In the genomic region with DNA sequence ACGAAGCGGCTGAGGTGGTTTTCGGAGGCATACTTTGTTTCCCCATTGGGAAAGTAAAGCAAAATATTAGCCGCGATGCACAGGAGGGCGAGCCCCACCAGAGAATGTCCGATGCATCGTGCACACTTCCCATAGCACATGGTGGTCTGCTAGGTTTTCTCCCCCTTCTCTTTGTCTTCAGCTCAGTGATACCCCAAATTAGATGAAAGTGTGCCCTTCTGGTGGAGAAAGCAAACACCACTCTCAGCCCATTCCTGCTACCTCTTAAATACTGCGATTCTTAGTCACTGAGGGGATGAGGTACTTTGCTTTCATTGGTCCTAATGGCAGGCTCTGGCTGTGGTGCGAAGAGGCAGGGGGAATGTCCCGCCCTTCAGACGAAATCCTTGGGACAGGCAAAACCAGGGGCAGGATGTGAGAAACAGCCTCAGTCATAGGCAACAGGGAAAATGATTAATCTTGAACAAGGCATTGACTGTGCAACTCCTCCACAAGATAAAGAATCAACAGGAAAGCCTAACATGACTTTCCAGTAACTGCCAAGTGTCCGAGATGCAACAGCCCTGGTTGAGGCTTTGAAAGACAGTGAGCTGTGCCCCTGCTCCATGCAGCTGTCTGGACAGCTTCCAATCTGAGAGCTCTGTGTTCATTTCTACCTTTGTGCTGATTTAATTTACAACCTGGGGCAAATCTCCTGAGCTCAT, we compare ENCODE assay signal across 1 cellular context.
TF ChIP-seq lines count a peak whose summit lies in the region.

TM4SF1 (minus strand) TSS at position 242 of the 704 bp plus-strand sequence; CDS start at position 140, 102 bp downstream.

TF ChIP-seq in HepG2, 621 proteins besides CTCF, POLR2A, EP300 and RAD21 (continued from another document and continues in another):
- TF ChIP-seq, protein P1, sequence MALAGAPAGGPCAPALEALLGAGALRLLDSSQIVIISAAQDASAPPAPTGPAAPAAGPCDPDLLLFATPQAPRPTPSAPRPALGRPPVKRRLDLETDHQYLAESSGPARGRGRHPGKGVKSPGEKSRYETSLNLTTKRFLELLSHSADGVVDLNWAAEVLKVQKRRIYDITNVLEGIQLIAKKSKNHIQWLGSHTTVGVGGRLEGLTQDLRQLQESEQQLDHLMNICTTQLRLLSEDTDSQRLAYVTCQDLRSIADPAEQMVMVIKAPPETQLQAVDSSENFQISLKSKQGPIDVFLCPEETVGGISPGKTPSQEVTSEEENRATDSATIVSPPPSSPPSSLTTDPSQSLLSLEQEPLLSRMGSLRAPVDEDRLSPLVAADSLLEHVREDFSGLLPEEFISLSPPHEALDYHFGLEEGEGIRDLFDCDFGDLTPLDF (CRISPR knock-in tag; IDR thresholded peaks at IDR 0.05): peak; percentile 73; the same call in 1 of the 2 replicates
- TF ChIP-seq MEIS1 (CRISPR knock-in tag; IDR thresholded peaks at IDR 0.05; ENCODE audit: borderline replicate concordance) (peak; percentile 81), KLF15 (CRISPR knock-in tag; IDR thresholded peaks at IDR 0.05; ENCODE audit: borderline replicate concordance) (no peak), ZFP36L2 (CRISPR knock-in tag; IDR thresholded peaks at IDR 0.05) (no peak), HIVEP1 (CRISPR knock-in tag; IDR thresholded peaks at IDR 0.05) (peak; percentile 28; the same call in 1 of the 2 replicates), CREBL2 (CRISPR knock-in tag; IDR thresholded peaks at IDR 0.05; ENCODE audit: borderline replicate concordance) (no peak), RBAK (CRISPR knock-in tag; IDR thresholded peaks at IDR 0.05) (no peak), KAT2B (IDR thresholded peaks at IDR 0.05; ENCODE audit: borderline replicate concordance, low read depth, low read length) (no peak), ZNF562 (CRISPR knock-in tag; IDR thresholded peaks at IDR 0.05; ENCODE audit: borderline replicate concordance) (no peak), FOXA1 (IDR thresholded peaks at IDR 0.05) (no peak), FOXA1 (CRISPR knock-in tag; IDR thresholded peaks at IDR 0.05) (peak; percentile 65), MLLT10 (CRISPR knock-in tag; IDR thresholded peaks at IDR 0.05) (no peak), ARNT2 (CRISPR knock-in tag; IDR thresholded peaks at IDR 0.05; ENCODE audit: low read depth) (no peak), ZNF768 (CRISPR knock-in tag; IDR thresholded peaks at IDR 0.05) (no peak), MTERF4 (CRISPR knock-in tag; IDR thresholded peaks at IDR 0.05) (peak; percentile 92), ZNF234 (CRISPR knock-in tag; conservative IDR thresholded peaks at IDR 0.05) (no peak), TBP (CRISPR knock-in tag; IDR thresholded peaks at IDR 0.05) (no peak), TGIF2 (CRISPR knock-in tag; IDR thresholded peaks at IDR 0.05) (peak; percentile 86), RFX3 (CRISPR knock-in tag; IDR thresholded peaks at IDR 0.05) (no peak), ZNF121 (CRISPR knock-in tag; IDR thresholded peaks at IDR 0.05) (no peak; the same call in 1 of the 2 replicates), SRSF4 (IDR thresholded peaks at IDR 0.05; ENCODE audit: low read depth, low read length, poor library complexity, severe bottlenecking) (no peak), SSRP1 (CRISPR knock-in tag; IDR thresholded peaks at IDR 0.05) (no peak), SMARCE1 (IDR thresholded peaks at IDR 0.05; ENCODE audit: borderline replicate concordance) (no peak), IRF2 (CRISPR knock-in tag; IDR thresholded peaks at IDR 0.05) (peak; percentile 65; the same call in 1 of the 2 replicates), HOXA3 (CRISPR knock-in tag; IDR thresholded peaks at IDR 0.05) (peak; percentile 68)
- TF ChIP-seq, protein P2, sequence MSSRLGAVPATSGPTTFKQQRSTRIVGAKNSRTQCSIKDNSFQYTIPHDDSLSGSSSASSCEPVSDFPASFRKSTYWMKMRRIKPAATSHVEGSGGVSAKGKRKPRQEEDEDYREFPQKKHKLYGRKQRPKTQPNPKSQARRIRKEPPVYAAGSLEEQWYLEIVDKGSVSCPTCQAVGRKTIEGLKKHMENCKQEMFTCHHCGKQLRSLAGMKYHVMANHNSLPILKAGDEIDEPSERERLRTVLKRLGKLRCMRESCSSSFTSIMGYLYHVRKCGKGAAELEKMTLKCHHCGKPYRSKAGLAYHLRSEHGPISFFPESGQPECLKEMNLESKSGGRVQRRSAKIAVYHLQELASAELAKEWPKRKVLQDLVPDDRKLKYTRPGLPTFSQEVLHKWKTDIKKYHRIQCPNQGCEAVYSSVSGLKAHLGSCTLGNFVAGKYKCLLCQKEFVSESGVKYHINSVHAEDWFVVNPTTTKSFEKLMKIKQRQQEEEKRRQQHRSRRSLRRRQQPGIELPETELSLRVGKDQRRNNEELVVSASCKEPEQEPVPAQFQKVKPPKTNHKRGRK (CRISPR knock-in tag; IDR thresholded peaks at IDR 0.05): no peak
- TF ChIP-seq, protein P3, sequence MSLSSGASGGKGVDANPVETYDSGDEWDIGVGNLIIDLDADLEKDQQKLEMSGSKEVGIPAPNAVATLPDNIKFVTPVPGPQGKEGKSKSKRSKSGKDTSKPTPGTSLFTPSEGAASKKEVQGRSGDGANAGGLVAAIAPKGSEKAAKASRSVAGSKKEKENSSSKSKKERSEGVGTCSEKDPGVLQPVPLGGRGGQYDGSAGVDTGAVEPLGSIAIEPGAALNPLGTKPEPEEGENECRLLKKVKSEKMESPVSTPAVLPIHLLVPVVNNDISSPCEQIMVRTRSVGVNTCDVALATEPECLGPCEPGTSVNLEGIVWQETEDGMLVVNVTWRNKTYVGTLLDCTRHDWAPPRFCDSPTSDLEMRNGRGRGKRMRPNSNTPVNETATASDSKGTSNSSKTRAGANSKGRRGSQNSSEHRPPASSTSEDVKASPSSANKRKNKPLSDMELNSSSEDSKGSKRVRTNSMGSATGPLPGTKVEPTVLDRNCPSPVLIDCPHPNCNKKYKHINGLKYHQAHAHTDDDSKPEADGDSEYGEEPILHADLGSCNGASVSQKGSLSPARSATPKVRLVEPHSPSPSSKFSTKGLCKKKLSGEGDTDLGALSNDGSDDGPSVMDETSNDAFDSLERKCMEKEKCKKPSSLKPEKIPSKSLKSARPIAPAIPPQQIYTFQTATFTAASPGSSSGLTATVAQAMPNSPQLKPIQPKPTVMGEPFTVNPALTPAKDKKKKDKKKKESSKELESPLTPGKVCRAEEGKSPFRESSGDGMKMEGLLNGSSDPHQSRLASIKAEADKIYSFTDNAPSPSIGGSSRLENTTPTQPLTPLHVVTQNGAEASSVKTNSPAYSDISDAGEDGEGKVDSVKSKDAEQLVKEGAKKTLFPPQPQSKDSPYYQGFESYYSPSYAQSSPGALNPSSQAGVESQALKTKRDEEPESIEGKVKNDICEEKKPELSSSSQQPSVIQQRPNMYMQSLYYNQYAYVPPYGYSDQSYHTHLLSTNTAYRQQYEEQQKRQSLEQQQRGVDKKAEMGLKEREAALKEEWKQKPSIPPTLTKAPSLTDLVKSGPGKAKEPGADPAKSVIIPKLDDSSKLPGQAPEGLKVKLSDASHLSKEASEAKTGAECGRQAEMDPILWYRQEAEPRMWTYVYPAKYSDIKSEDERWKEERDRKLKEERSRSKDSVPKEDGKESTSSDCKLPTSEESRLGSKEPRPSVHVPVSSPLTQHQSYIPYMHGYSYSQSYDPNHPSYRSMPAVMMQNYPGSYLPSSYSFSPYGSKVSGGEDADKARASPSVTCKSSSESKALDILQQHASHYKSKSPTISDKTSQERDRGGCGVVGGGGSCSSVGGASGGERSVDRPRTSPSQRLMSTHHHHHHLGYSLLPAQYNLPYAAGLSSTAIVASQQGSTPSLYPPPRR (CRISPR knock-in tag; IDR thresholded peaks at IDR 0.05; ENCODE audit: borderline replicate concordance): peak; percentile 77; the same call in 1 of the 2 replicates
- TF ChIP-seq, protein P4, sequence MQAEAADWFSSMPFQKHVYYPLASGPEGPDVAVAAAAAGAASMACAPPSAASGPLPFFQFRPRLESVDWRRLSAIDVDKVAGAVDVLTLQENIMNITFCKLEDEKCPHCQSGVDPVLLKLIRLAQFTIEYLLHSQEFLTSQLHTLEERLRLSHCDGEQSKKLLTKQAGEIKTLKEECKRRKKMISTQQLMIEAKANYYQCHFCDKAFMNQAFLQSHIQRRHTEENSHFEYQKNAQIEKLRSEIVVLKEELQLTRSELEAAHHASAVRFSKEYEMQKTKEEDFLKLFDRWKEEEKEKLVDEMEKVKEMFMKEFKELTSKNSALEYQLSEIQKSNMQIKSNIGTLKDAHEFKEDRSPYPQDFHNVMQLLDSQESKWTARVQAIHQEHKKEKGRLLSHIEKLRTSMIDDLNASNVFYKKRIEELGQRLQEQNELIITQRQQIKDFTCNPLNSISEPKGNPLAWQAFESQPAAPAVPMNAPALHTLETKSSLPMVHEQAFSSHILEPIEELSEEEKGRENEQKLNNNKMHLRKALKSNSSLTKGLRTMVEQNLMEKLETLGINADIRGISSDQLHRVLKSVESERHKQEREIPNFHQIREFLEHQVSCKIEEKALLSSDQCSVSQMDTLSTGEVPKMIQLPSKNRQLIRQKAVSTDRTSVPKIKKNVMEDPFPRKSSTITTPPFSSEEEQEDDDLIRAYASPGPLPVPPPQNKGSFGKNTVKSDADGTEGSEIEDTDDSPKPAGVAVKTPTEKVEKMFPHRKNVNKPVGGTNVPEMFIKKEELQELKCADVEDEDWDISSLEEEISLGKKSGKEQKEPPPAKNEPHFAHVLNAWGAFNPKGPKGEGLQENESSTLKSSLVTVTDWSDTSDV (CRISPR knock-in tag; IDR thresholded peaks at IDR 0.05): no peak
- TF ChIP-seq, protein P5, sequence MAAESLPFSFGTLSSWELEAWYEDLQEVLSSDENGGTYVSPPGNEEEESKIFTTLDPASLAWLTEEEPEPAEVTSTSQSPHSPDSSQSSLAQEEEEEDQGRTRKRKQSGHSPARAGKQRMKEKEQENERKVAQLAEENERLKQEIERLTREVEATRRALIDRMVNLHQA (CRISPR knock-in tag; IDR thresholded peaks at IDR 0.05): no peak
- TF ChIP-seq, protein P6, sequence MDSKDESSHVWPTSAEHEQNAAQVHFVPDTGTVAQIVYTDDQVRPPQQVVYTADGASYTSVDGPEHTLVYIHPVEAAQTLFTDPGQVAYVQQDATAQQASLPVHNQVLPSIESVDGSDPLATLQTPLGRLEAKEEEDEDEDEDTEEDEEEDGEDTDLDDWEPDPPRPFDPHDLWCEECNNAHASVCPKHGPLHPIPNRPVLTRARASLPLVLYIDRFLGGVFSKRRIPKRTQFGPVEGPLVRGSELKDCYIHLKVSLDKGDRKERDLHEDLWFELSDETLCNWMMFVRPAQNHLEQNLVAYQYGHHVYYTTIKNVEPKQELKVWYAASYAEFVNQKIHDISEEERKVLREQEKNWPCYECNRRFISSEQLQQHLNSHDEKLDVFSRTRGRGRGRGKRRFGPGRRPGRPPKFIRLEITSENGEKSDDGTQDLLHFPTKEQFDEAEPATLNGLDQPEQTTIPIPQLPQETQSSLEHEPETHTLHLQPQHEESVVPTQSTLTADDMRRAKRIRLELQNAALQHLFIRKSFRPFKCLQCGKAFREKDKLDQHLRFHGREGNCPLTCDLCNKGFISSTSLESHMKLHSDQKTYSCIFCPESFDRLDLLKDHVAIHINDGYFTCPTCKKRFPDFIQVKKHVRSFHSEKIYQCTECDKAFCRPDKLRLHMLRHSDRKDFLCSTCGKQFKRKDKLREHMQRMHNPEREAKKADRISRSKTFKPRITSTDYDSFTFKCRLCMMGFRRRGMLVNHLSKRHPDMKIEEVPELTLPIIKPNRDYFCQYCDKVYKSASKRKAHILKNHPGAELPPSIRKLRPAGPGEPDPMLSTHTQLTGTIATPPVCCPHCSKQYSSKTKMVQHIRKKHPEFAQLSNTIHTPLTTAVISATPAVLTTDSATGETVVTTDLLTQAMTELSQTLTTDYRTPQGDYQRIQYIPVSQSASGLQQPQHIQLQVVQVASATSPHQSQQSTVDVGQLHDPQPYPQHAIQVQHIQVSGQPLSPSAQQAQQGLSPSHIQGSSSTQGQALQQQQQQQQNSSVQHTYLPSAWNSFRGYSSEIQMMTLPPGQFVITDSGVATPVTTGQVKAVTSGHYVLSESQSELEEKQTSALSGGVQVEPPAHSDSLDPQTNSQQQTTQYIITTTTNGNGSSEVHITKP (CRISPR knock-in tag; IDR thresholded peaks at IDR 0.05; ENCODE audit: low read depth): peak; percentile 41; the same call in 1 of the 2 replicates
